Comparison of ENCODE assay signal across 9 cellular contexts in the genomic region with DNA sequence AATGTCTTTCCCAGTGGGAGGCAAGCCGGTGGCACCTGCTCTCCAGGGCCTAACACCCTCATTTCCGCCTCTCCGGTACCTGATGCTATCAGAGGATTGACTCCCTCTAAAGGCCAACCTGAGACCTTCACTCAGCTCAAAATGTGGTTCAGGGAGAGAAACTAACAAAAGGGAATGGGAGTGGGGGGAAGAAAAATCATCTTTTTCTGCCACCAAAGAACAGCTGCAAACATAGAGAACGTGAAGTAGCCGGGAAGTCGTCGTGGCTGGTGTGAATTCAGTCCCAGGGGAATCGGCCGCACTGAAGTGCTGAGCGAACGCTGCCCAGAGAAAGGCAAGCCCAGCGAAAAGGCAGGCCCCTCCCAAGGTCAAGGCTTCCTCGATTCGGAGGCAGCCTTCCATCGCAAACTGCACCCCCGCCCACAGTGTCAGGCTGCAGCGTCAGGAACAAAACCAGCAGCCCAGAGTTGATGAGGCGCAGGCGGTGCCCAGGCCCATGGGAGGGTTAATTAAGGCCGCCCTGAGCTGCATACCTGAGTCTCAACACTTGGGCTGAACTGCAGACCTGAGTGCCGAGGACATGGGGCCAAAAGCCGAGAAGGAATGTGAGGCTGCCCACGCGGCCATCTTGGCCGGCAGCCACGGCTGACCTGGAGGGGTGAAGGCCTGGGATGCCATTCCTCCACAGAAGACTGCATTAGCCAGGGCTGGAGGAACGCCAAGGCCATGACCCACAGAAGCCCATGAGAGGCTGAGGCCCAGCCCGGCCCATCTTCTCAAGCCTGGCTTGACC.
DNase-seq lines count a peak whose midpoint lies in the region; ATAC-seq, FAIRE-seq and TF ChIP-seq lines count a peak whose summit lies in the region.
"Had no signal": no experiment of that assay in that cellular context is flagged by ENCODE, and none has a peak within 500 bp of the region (broad histone marks: within the 10 kb centered on the region; RNA-seq: fewer than 3 reads in every experiment).

No MANE protein-coding gene starts in this region.

- peaks cover 0 to 36% of the 10 kb centered on the region in 2 donors for H3K4me1 ChIP-seq in right atrium auricular region

- DNase-seq in HTR-8/SVneo (ENCODE audit: insufficient read length, low spot score) (no peak), WERI-Rb-1 (peak; percentile 34), right atrium auricular region (ENCODE audit: low spot score) (no peak), sciatic nerve (ENCODE audit: low spot score) (peak; percentile 81)
- DNase-seq: activated CD4-positive, CD25-positive, alpha-beta regulatory T cell treated with anti-CD3 and anti-CD28 coated beads, Interleukin-2, amount 50 U/mL, for 72 hours had no signal

- peak; percentile 93 for FAIRE-seq in HTR-8/SVneo (lab: Jason Lieb, UNC)

- H3K27ac ChIP-seq in WERI-Rb-1 (no peak overlapping the region), right atrium auricular region (peak overlapping the region; percentile 72 to 74)

- intact Hi-C loops in sciatic nerve (cut with DNase I): no loop called here

- ATAC-seq in sciatic nerve (peak; percentile 84), HG02981 (IDR thresholded peaks at IDR 0.05; ENCODE audit: unreplicated experiment) (no peak), GM18498 (IDR thresholded peaks at IDR 0.05; ENCODE audit: unreplicated experiment) (no peak), GM19455 (IDR thresholded peaks at IDR 0.05; ENCODE audit: unreplicated experiment) (no peak), HG02759 (IDR thresholded peaks at IDR 0.05; ENCODE audit: unreplicated experiment) (no peak)

- TF ChIP-seq CTCF in WERI-Rb-1 (IDR thresholded peaks at IDR 0.05; ENCODE audit: low read depth, low read length) (peak; percentile 58), right atrium auricular region (IDR thresholded peaks at IDR 0.05) (peak in 1 of 2 donors; percentile 35)

- H3K36me3 ChIP-seq in WERI-Rb-1 (no peaks in the 10 kb centered on the region), right atrium auricular region (no peaks in the 10 kb centered on the region)

- H3K4me3 ChIP-seq in WERI-Rb-1 (ENCODE audit: low read depth, low read length) (no peak overlapping the region), right atrium auricular region (no peak overlapping the region)

- H3K9me3 ChIP-seq in WERI-Rb-1 (ENCODE audit: severe bottlenecking) (peaks cover 5% of the 10 kb centered on the region), right atrium auricular region (no peaks in the 10 kb centered on the region)

- no peaks in the 10 kb centered on the region for H3K27me3 ChIP-seq in WERI-Rb-1 (ENCODE audit: insufficient read depth, low read depth, severe bottlenecking)
- no peaks in the 10 kb centered on the region for H3K27me3 ChIP-seq in right atrium auricular region

Comparison
In these comparisons a context has a peak if more than half of its experiments do, and no peak if none do; other contexts are left out.
1. DNase-seq: peak in WERI-Rb-1 (single experiment) and sciatic nerve (single experiment); none in HTR-8/SVneo (single experiment) and right atrium auricular region (single experiment).